In genomic region chr6:44066394-44066939, GRCh38 we compare ENCODE assay signal across 8 cellular contexts.
DNase-seq lines count a peak whose midpoint lies in the region; ATAC-seq and TF ChIP-seq lines count a peak whose summit lies in the region.
"Not testable (repeated sequence)": the region's sequence is repeated elsewhere in the genome, so short reads cannot be mapped to it uniquely, and the experiment has no call there.

No MANE protein-coding gene starts in this region.

- peak overlapping the region in 9 of 11 experiments; percentile 27 to 96 (median 56); a peak in 15 of 22 replicates for H3K27ac ChIP-seq in BLaER1 treated with 17β-estradiol and CSF1 and Interleukin-3, amounts not matched to agents 10 nM and 100 nM
- peak overlapping the region; percentile 6; the same call in 1 of the 2 replicates for H3K27ac ChIP-seq in RWPE1
- not testable (repeated sequence) for H3K27ac ChIP-seq in right cardiac atrium (ENCODE audit: low read length); neuronal stem cell (replicated peaks; ENCODE audit: low read length)

- H3K4ac ChIP-seq in neuronal stem cell (ENCODE audit: low read length) = not testable (repeated sequence)

- not testable (repeated sequence) for H3K4me1 Mint-ChIP-seq in activated T-helper 17 cell treated with anti-CD3 and anti-CD28 coated beads, Interleukin-2, amount 50 U/mL, for 72 hours
- H3K4me1 Mint-ChIP-seq in chondrocyte (ENCODE audit: low read depth) = peaks cover 46% of the 10 kb centered on the region
- H3K4me1 Mint-ChIP-seq in stimulated activated naive B cell treated with anti-CD40 and anti-IgM and Interleukin-4, amounts not matched to agents 10 μg/mL and 1 μg/mL and 100 μg/mL, for 72 hours = peaks cover 21 to 27% of the 10 kb centered on the region in 2 donors

- H3K9me3 ChIP-seq in BLaER1 treated with 17β-estradiol and CSF1 and Interleukin-3, amounts not matched to agents 10 nM and 100 nM (replicated peaks in 1 of 11); right cardiac atrium (ENCODE audit: control insufficient read depth, low read length); neuronal stem cell (replicated peaks in 1 of 2; ENCODE audit: control insufficient read depth in 2 of 2, insufficient read depth in 1 of 2, low read depth in 1 of 2, low read length in 2 of 2): not testable (repeated sequence)

- H3K4me3 ChIP-seq in BLaER1 treated with 17β-estradiol and CSF1 and Interleukin-3, amounts not matched to agents 10 nM and 100 nM; right cardiac atrium (ENCODE audit: low read length); neuronal stem cell (ENCODE audit: low read length in 2 of 2): not testable (repeated sequence)

- H4K8ac ChIP-seq in neuronal stem cell (ENCODE audit: low read depth, low read length) = not testable (repeated sequence)

- H3K27ac Mint-ChIP-seq in activated T-helper 17 cell treated with anti-CD3 and anti-CD28 coated beads, Interleukin-2, amount 50 U/mL, for 72 hours = peak overlapping the region; percentile 67
- H3K27ac Mint-ChIP-seq in chondrocyte (ENCODE audit: unreplicated experiment) = peak overlapping the region; percentile 51
- peak overlapping the region; percentile 6 for H3K27ac Mint-ChIP-seq in stimulated activated naive B cell treated with anti-CD40 and anti-IgM and Interleukin-4, amounts not matched to agents 10 μg/mL and 1 μg/mL and 100 μg/mL, for 72 hours

- WGBS in right cardiac atrium = 90% methylated on average over 6 of the region's 6 CpGs
- WGBS in neuronal stem cell (ENCODE audit: extremely low coverage in 2 of 2, insufficient read length in 2 of 2, insufficient replicate concordance in 1 of 2), 2 donors = no CpG with 5 or more reads among the region's 6 CpGs

- H3K4me1 ChIP-seq in BLaER1 treated with 17β-estradiol and CSF1 and Interleukin-3, amounts not matched to agents 10 nM and 100 nM = peaks cover 61 to 78% (median 75%) of the 10 kb centered on the region in 10 experiments
- H3K4me1 ChIP-seq in right cardiac atrium (ENCODE audit: control insufficient read depth, insufficient read depth, low read length) (peaks cover 13% of the 10 kb centered on the region), neuronal stem cell (ENCODE audit: control insufficient read depth in 2 of 2, insufficient read depth in 1 of 2, low read depth in 1 of 2, low read length in 2 of 2) (peaks cover 4 to 11% of the 10 kb centered on the region in 2 donors)

- H4K91ac ChIP-seq in neuronal stem cell (ENCODE audit: low read depth, low read length, poor library complexity) = not testable (repeated sequence)

- H3K27me3 ChIP-seq in BLaER1 treated with 17β-estradiol and CSF1 and Interleukin-3, amounts not matched to agents 10 nM and 100 nM; right cardiac atrium (ENCODE audit: control insufficient read depth, insufficient read depth); neuronal stem cell (ENCODE audit: control insufficient read depth in 3 of 3, insufficient read depth in 3 of 3, low read depth in 1 of 3, low read length in 3 of 3): not testable (repeated sequence)

- not testable (repeated sequence) for H2AFZ ChIP-seq in neuronal stem cell (ENCODE audit: low read length)

- not testable (repeated sequence) for H3K9me3 Mint-ChIP-seq in activated T-helper 17 cell treated with anti-CD3 and anti-CD28 coated beads, Interleukin-2, amount 50 U/mL, for 72 hours; chondrocyte (ENCODE audit: low read depth); stimulated activated naive B cell treated with anti-CD40 and anti-IgM and Interleukin-4, amounts not matched to agents 10 μg/mL and 1 μg/mL and 100 μg/mL, for 72 hours

- DNase-seq in HCEC 1CT (peak; percentile 52), right cardiac atrium (peak in 2 of 3 donors; percentile 11 to 38)
- not testable (repeated sequence) for DNase-seq in RWPE1 (ENCODE audit: low spot score); chondrocyte (ENCODE audit: low spot score); neuronal stem cell (ENCODE audit: low spot score); stimulated activated naive B cell treated with anti-CD40 and anti-IgM and Interleukin-4, amounts not matched to agents 10 μg/mL and 1 μg/mL and 100 μg/mL, for 72 hours

- CTCF ChIA-PET in RWPE1 (lab: Yijun Ruan, JAX) = not testable (repeated sequence)

- not testable (repeated sequence) for H3K4me3 Mint-ChIP-seq in activated T-helper 17 cell treated with anti-CD3 and anti-CD28 coated beads, Interleukin-2, amount 50 U/mL, for 72 hours; chondrocyte (ENCODE audit: unreplicated experiment); stimulated activated naive B cell treated with anti-CD40 and anti-IgM and Interleukin-4, amounts not matched to agents 10 μg/mL and 1 μg/mL and 100 μg/mL, for 72 hours

- peak overlapping the region; percentile 7 for H2BK5ac ChIP-seq in neuronal stem cell (ENCODE audit: low read length)

- peak overlapping the region in 6 of 11 experiments; percentile 6 to 96 (median 88); a peak in 13 of 22 replicates for H3K4me2 ChIP-seq in BLaER1 treated with 17β-estradiol and CSF1 and Interleukin-3, amounts not matched to agents 10 nM and 100 nM
- not testable (repeated sequence) for H3K4me2 ChIP-seq in neuronal stem cell (ENCODE audit: insufficient read depth, low read length, poor library complexity, severe bottlenecking)

- H3K79me1 ChIP-seq in neuronal stem cell (ENCODE audit: low read depth, low read length) = not testable (repeated sequence)

- H3K36me3 ChIP-seq in BLaER1 treated with 17β-estradiol and CSF1 and Interleukin-3, amounts not matched to agents 10 nM and 100 nM; neuronal stem cell (replicated peaks in 1 of 2; ENCODE audit: control insufficient read depth in 2 of 2, insufficient read depth in 2 of 2, low read length in 2 of 2): not testable (repeated sequence)

- not testable (repeated sequence) for H3K14ac ChIP-seq in neuronal stem cell (ENCODE audit: low read length)

- not testable (repeated sequence) for H3K27me3 Mint-ChIP-seq in activated T-helper 17 cell treated with anti-CD3 and anti-CD28 coated beads, Interleukin-2, amount 50 U/mL, for 72 hours; chondrocyte (ENCODE audit: low read depth)
- H3K27me3 Mint-ChIP-seq in stimulated activated naive B cell treated with anti-CD40 and anti-IgM and Interleukin-4, amounts not matched to agents 10 μg/mL and 1 μg/mL and 100 μg/mL, for 72 hours = peaks cover 38 to 44% of the 10 kb centered on the region in 2 donors

- POLR2A ChIA-PET in RWPE1 (lab: Yijun Ruan, JAX; ENCODE audit: low non-redundant PET) = not testable (repeated sequence)

- not testable (repeated sequence) for H3K36me3 Mint-ChIP-seq in activated T-helper 17 cell treated with anti-CD3 and anti-CD28 coated beads, Interleukin-2, amount 50 U/mL, for 72 hours (ENCODE audit: low read depth); chondrocyte (ENCODE audit: low read depth); stimulated activated naive B cell treated with anti-CD40 and anti-IgM and Interleukin-4, amounts not matched to agents 10 μg/mL and 1 μg/mL and 100 μg/mL, for 72 hours

- not testable (repeated sequence) for TF ChIP-seq CTCF in RWPE1 (conservative IDR thresholded peaks at IDR 0.05; ENCODE audit: low read depth); chondrocyte (IDR thresholded peaks at IDR 0.05)

- H2BK12ac ChIP-seq in neuronal stem cell (ENCODE audit: low read length) = not testable (repeated sequence)

- H4K20me1 ChIP-seq in BLaER1 treated with 17β-estradiol and CSF1 and Interleukin-3, amounts not matched to agents 10 nM and 100 nM = not testable (repeated sequence)

- intact Hi-C loops in right cardiac atrium (cut with DNase I) = not testable (repeated sequence)

- H2BK120ac ChIP-seq in neuronal stem cell (ENCODE audit: low read depth, low read length) = not testable (repeated sequence)

- peak overlapping the region; percentile 52 for H3K23ac ChIP-seq in neuronal stem cell (ENCODE audit: low read depth, low read length, poor library complexity)

- H3K9ac ChIP-seq in BLaER1 treated with 17β-estradiol and CSF1 and Interleukin-3, amounts not matched to agents 10 nM and 100 nM = peak overlapping the region in 6 of 11 experiments; percentile 13 to 62 (median 40); a peak in 9 of 22 replicates
- H3K9ac ChIP-seq in neuronal stem cell (ENCODE audit: low read depth, low read length, poor library complexity) = not testable (repeated sequence)

- H2BK15ac ChIP-seq in neuronal stem cell (ENCODE audit: low read length) = not testable (repeated sequence)

- peak overlapping the region; percentile 38 for H2AK5ac ChIP-seq in neuronal stem cell (ENCODE audit: low read depth, low read length)

- H3K18ac ChIP-seq in neuronal stem cell (ENCODE audit: low read length) = peak overlapping the region; percentile 19

- ATAC-seq in activated T-helper 17 cell treated with anti-CD3 and anti-CD28 coated beads, Interleukin-2, amount 50 U/mL, for 72 hours (replicated peaks); right cardiac atrium; stimulated activated naive B cell treated with anti-CD40 and anti-IgM and Interleukin-4, amounts not matched to agents 10 μg/mL and 1 μg/mL and 100 μg/mL, for 72 hours (replicated peaks): not testable (repeated sequence)

Comparison
In these comparisons a context has a peak if more than half of its experiments do, and no peak if none do; other contexts are left out.
1. H3K27ac Mint-ChIP-seq: peak in every context shown above with its lines; median percentile 67 in activated T-helper 17 cell treated with anti-CD3 and anti-CD28 coated beads, Interleukin-2, amount 50 U/mL, for 72 hours; 51 in chondrocyte; 6 in stimulated activated naive B cell treated with anti-CD40 and anti-IgM and Interleukin-4, amounts not matched to agents 10 μg/mL and 1 μg/mL and 100 μg/mL, for 72 hours.